ENCODE assay signal across 2 cellular contexts in genomic region chr18:61921621-61922235, GRCh38.
TF ChIP-seq lines count a peak whose summit lies in the region.

No MANE protein-coding gene starts in this region.

TF ChIP-seq in SK-N-SH, 30 proteins besides CTCF, POLR2A, EP300 and RAD21 (continued from another document):
- no peak for TF ChIP-seq PBX3 (IDR thresholded peaks at IDR 0.05)
- TF ChIP-seq FOXJ3 (CRISPR knock-in tag; IDR thresholded peaks at IDR 0.05), result no peak
- no peak for TF ChIP-seq TEAD4 (IDR thresholded peaks at IDR 0.05; ENCODE audit: borderline replicate concordance, insufficient read depth)
- TF ChIP-seq SMC3 (IDR thresholded peaks at IDR 0.05; ENCODE audit: low read depth, low read length), result no peak

TF ChIP-seq in SK-N-SH treated with all-trans-retinoic acid at 6 μM for 48 hours, 23 proteins besides CTCF, POLR2A, EP300 and RAD21:
- TF ChIP-seq TSHZ2 (CRISPR knock-in tag; IDR thresholded peaks at IDR 0.05), result no peak
- TF ChIP-seq PATZ1 (CRISPR knock-in tag; IDR thresholded peaks at IDR 0.05; ENCODE audit: borderline replicate concordance), result no peak
- TF ChIP-seq TOX (CRISPR knock-in tag; IDR thresholded peaks at IDR 0.05; ENCODE audit: borderline replicate concordance), result no peak
- no peak for TF ChIP-seq ISL1 (CRISPR knock-in tag; IDR thresholded peaks at IDR 0.05)
- no peak for TF ChIP-seq ESRRG (CRISPR knock-in tag; IDR thresholded peaks at IDR 0.05)
- TF ChIP-seq CSDC2 (CRISPR knock-in tag; IDR thresholded peaks at IDR 0.05), result no peak
- no peak for TF ChIP-seq CSRNP3 (CRISPR knock-in tag; IDR thresholded peaks at IDR 0.05)
- TF ChIP-seq ZFP30 (CRISPR knock-in tag; IDR thresholded peaks at IDR 0.05), result no peak
- TF ChIP-seq ZNF565 (CRISPR knock-in tag; conservative IDR thresholded peaks at IDR 0.05; ENCODE audit: low read depth), result no peak
- TF ChIP-seq POU6F1 (CRISPR knock-in tag; IDR thresholded peaks at IDR 0.05; ENCODE audit: borderline replicate concordance, low read depth), result no peak
- no peak for TF ChIP-seq ZNF8 (CRISPR knock-in tag; IDR thresholded peaks at IDR 0.05)
- no peak for TF ChIP-seq TCF4 (CRISPR knock-in tag; IDR thresholded peaks at IDR 0.05; ENCODE audit: borderline replicate concordance)
- no peak for TF ChIP-seq ZC3H10 (CRISPR knock-in tag; IDR thresholded peaks at IDR 0.05)
- no peak for TF ChIP-seq ZNF70 (CRISPR knock-in tag; IDR thresholded peaks at IDR 0.05)
TF ChIP-seq in SK-N-SH treated with all-trans-retinoic acid at 6 μM for 48 hours: peak in this region for 0.
